In the genomic region with DNA sequence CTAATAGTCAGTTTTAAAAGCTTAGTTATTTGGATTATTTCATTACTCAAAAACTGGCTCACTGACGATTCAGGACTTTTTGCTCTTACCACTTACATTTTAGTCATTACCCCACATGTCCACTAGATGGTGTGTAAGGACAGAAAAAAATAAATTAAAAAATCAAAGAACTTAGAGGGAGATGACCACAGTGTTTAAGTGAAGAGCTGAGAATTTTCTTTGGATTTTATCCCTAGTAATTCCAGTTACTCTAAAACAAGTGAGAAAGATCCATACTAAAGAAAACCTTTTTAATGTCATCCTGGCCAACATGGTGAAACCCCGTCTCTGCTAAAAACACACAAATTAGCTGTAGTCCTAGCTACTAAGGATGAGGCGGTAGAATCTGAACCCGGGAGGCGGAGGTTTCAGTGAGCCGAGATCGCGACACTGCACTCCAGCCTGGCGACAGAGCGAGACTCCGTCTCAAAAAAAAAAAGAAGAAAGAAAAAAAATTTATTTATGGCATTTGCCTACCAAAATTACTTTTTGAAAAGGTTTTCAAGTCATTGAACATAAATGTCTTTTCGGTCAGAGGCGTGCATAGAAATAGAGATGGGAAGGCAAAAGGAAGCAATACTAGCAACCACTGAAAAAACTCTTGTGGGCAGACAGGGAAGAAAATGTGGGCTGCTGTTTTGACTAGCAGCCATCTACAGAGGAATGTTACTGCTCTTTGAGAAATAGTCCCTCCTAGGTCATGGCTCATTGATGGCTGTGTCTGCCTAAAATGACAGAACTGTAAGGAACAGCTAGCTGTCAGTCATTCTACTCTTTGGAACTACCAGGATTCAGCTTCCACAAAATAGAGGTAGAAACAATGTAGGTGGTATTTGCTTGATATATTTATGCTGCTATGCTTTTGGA, we compare ENCODE assay signal across 9 cellular contexts. TPM values are rescaled to one million over a fixed set of nuclear protein-coding genes. Genes with fewer than 3 reads are reported as not detected.
DNase-seq lines count a peak whose midpoint lies in the region; ATAC-seq and TF ChIP-seq lines count a peak whose summit lies in the region.
"Had no signal": no experiment of that assay in that cellular context is flagged by ENCODE, and none has a peak within 500 bp of the region (broad histone marks: within the 10 kb centered on the region; RNA-seq: fewer than 3 reads in every experiment).

No MANE protein-coding gene starts in this region.

- no peaks in the 10 kb centered on the region for H3K9me3 ChIP-seq in tibial nerve

- H3K27me3 ChIP-seq in tibial nerve = no peaks in the 10 kb centered on the region

- DNase-seq in NCI-H1417 (lab: John Stamatoyannopoulos, UW) = peak; percentile 7 to 74 (median 31)
- DNase-seq in NCI-H1417 treated with DMSO at 0.1 percent for 48 hours (lab: John Stamatoyannopoulos, UW) = no peak
- peak; percentile 22 for DNase-seq in NCI-H748 treated with DMSO at 0.1 percent for 48 hours (lab: John Stamatoyannopoulos, UW)
- DNase-seq in central memory CD4-positive, alpha-beta T cell = peak; percentile 25
- peak; percentile 80 for DNase-seq in kidney glomerular epithelial cell (lab: John Stamatoyannopoulos, UW)
- DNase-seq in tibial nerve (ENCODE audit: low spot score in 2 of 2) = peak in 1 of 2 donors; percentile 12

- peaks cover 0 to 7% (median 0%) of the 10 kb centered on the region in 4 donors for H3K4me1 ChIP-seq in tibial nerve

- no peak overlapping the region for H3K27ac ChIP-seq in tibial nerve

- no peaks in the 10 kb centered on the region for H3K36me3 ChIP-seq in tibial nerve

- no peak for TF ChIP-seq POLR2A in tibial nerve (IDR thresholded peaks at IDR 0.05)

- ATAC-seq in GM18873 (IDR thresholded peaks at IDR 0.05; ENCODE audit: low FRiP score, unreplicated experiment) (peak; percentile 64), HG03066 (IDR thresholded peaks at IDR 0.05; ENCODE audit: low read depth, unreplicated experiment) (peak; percentile 48)

- 15% methylated on average over 13 of the region's 13 CpGs for WGBS in tibial nerve, 2 donors

- H3K4me3 ChIP-seq in tibial nerve = peak overlapping the region in 1 of 4 donors; percentile 41

- TF ChIP-seq EP300 in tibial nerve (IDR thresholded peaks at IDR 0.05) = no peak

- peak; percentile 63 to 74 (median 68) for TF ChIP-seq CTCF in tibial nerve (IDR thresholded peaks at IDR 0.05)

RNA-seq across cellular contexts. Expression of gene TMPRSS11B, which starts 26.6 kb away (rescaled TPM):
- not detected for total RNA-seq in tibial nerve
- total RNA-seq: CD8-positive, alpha-beta memory T cell had no signal
